In the genomic region with DNA sequence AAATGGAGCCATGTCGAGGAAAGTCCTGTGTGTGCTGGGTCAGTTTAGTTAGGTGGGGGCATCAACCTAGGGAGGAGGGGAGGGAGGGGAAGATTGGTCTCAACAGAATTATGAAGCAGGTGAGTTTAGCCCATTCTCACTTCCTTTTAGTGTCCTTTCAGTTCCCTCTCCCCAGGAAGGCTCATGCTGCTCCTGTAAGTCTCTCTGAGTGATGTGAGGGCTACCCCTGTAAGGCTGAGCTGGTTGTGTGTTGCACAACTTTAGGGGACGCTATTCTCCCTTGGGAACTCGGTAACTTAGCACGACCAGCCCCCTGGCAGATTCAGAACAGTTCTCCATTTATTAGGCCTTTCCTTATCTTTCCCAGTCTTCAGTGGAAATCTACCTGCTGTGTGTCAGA, we compare ENCODE assay signal across 16 cellular contexts. TPM values are rescaled to one million over a fixed set of nuclear protein-coding genes. Genes with fewer than 3 reads are reported as not detected.
DNase-seq lines count a peak whose midpoint lies in the region; ATAC-seq and TF ChIP-seq lines count a peak whose summit lies in the region.
"Had no signal": no experiment of that assay in that cellular context is flagged by ENCODE, and none has a peak within 500 bp of the region (broad histone marks: within the 10 kb centered on the region; RNA-seq: fewer than 3 reads in every experiment).

No MANE protein-coding gene starts in this region.

- H3K4me1 ChIP-seq in left lung (no peaks in the 10 kb centered on the region), neural progenitor cell (no peaks in the 10 kb centered on the region)
- H3K4me1 ChIP-seq: prostate gland had no signal

- H3K36me3 Mint-ChIP-seq in memory B cell (no peaks in the 10 kb centered on the region), neural progenitor cell (no peaks in the 10 kb centered on the region)

- H3K9me3 ChIP-seq in left lung = no peaks in the 10 kb centered on the region
- H3K9me3 ChIP-seq in neural progenitor cell (ENCODE audit: low read depth) = no peaks in the 10 kb centered on the region
- H3K9me3 ChIP-seq: Caco-2, prostate gland had no signal

- no peaks in the 10 kb centered on the region for H3K79me2 ChIP-seq in neural progenitor cell (ENCODE audit: low read depth)

- no peaks in the 10 kb centered on the region for H3K9me3 Mint-ChIP-seq in memory B cell
- no peaks in the 10 kb centered on the region for H3K9me3 Mint-ChIP-seq in neural progenitor cell
- H3K9me3 Mint-ChIP-seq: central memory CD8-positive, alpha-beta T cell; H9 had no signal

- H3K4me3 ChIP-seq in left lung (no peak overlapping the region), neural progenitor cell (no peak overlapping the region)
- H3K4me3 ChIP-seq: PC-9, prostate gland had no signal

- TF ChIP-seq CTCF in left lung (IDR thresholded peaks at IDR 0.05) (no peak), neural progenitor cell (IDR thresholded peaks at IDR 0.05) (no peak)

- H3K27me3 ChIP-seq in left lung (no peaks in the 10 kb centered on the region), neural progenitor cell (no peaks in the 10 kb centered on the region)

- H3K4me3 Mint-ChIP-seq in memory B cell = peak overlapping the region; percentile 39
- H3K4me3 Mint-ChIP-seq in neural progenitor cell = no peak overlapping the region
- H3K4me3 Mint-ChIP-seq: central memory CD8-positive, alpha-beta T cell; H9 had no signal

- H3K27me3 Mint-ChIP-seq in memory B cell (no peaks in the 10 kb centered on the region), neural progenitor cell (ENCODE audit: insufficient read depth, low read depth) (peaks cover 5% of the 10 kb centered on the region)
- H3K27me3 Mint-ChIP-seq: central memory CD8-positive, alpha-beta T cell had no signal

- H3K36me3 ChIP-seq in left lung (no peaks in the 10 kb centered on the region), neural progenitor cell (no peaks in the 10 kb centered on the region)
- H3K36me3 ChIP-seq: prostate gland had no signal

- ATAC-seq in GM18861 (IDR thresholded peaks at IDR 0.05; ENCODE audit: unreplicated experiment) = peak; percentile 95
- ATAC-seq in GM21528 (IDR thresholded peaks at IDR 0.05; ENCODE audit: low FRiP score, unreplicated experiment) = peak; percentile 99
- ATAC-seq in HG03103 (IDR thresholded peaks at IDR 0.05; ENCODE audit: low read depth, unreplicated experiment) = peak; percentile 98
- peak; percentile 100 for ATAC-seq in memory B cell (ENCODE audit: low read depth)
- no peak for ATAC-seq in left lung
- ATAC-seq: left colon had no signal

- H2AFZ ChIP-seq in neural progenitor cell (replicated peaks) = no peak overlapping the region
- H2AFZ ChIP-seq: PC-9 had no signal

- H3K4me2 ChIP-seq in neural progenitor cell = no peak overlapping the region
- H3K4me2 ChIP-seq: PC-9 had no signal

- no peak overlapping the region for H3K9ac ChIP-seq in neural progenitor cell

- DNase-seq in memory B cell (ENCODE audit: low spot score in 2 of 2) = peak in 1 of 2 donors; percentile 36
- DNase-seq in GM19240 (ENCODE audit: insufficient read length, low spot score) = no peak
- DNase-seq in left lung = no peak
- DNase-seq in mesenteric fat pad (ENCODE audit: low spot score) = no peak
- DNase-seq in neural progenitor cell (ENCODE audit: low spot score) = no peak
- DNase-seq: Caco-2, foreskin fibroblast, H9, left colon, NCI-H1048, PC-9 had no signal

- H3K27ac ChIP-seq in left lung = no peak overlapping the region
- no peak overlapping the region for H3K27ac ChIP-seq in neural progenitor cell
- H3K27ac ChIP-seq: PC-9, prostate gland had no signal

- H3F3A ChIP-seq in neural progenitor cell (ENCODE audit: low read depth) = no peaks in the 10 kb centered on the region

- H3K27ac Mint-ChIP-seq in memory B cell (peak overlapping the region; percentile 54), neural progenitor cell (no peak overlapping the region)
- H3K27ac Mint-ChIP-seq: H9 had no signal

- H3K4me1 Mint-ChIP-seq in memory B cell = peaks cover 21% of the 10 kb centered on the region
- H3K4me1 Mint-ChIP-seq in neural progenitor cell = no peaks in the 10 kb centered on the region
- H3K4me1 Mint-ChIP-seq: central memory CD8-positive, alpha-beta T cell; H9 had no signal

- no peaks in the 10 kb centered on the region for H4K20me1 ChIP-seq in neural progenitor cell (ENCODE audit: low read depth)

- intact Hi-C loops in left lung (cut with DNase I) = no loop called here

RNA-seq across cellular contexts. Expression of gene IL5RA, which starts 21.2 kb away (rescaled TPM):
- total RNA-seq in left lung (1 to 10 TPM in 1 of 2 donors, under 1 TPM in 1; 0.50 to 2.5 TPM), mesenteric fat pad (not detected), neural progenitor cell (ENCODE audit: low replicate concordance) (not detected in 2 replicates)
- total RNA-seq: H9, PC-9 had no signal

RNA-seq across cellular contexts. Expression of gene TRNT1, which starts 37.7 kb away (rescaled TPM):
- total RNA-seq in left lung (10 to 100 TPM; 21.4 to 23.8 TPM), mesenteric fat pad (23.8 TPM), neural progenitor cell (ENCODE audit: low replicate concordance) (26.5 and 38.8 TPM in 2 replicates)
